9 cellular contexts compared by ENCODE assay signal in the genomic region with DNA sequence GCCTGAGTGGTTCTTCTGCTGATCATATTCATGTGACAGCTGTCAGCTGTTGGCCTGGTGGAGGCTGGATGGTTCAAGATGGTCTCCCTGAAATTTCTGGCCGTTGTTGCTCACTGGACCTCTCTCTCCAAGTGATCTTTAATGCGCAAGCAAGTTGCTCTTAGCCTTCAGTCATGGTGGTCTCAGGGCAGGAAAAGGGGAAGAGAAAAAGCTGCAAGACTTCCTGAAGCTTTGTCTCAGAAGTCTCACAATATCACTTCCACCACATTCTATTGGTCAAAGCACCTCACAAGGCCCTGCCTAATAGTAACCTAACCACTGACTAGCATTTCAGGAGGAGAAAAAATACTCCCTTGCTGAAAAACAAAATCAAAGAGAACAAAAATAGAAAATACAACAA. TPM values are rescaled to one million over a fixed set of nuclear protein-coding genes. Genes with fewer than 3 reads are reported as not detected.
DNase-seq lines count a peak whose midpoint lies in the region; ATAC-seq and TF ChIP-seq lines count a peak whose summit lies in the region.
"Had no signal": no experiment of that assay in that cellular context is flagged by ENCODE, and none has a peak within 500 bp of the region (broad histone marks: within the 10 kb centered on the region; RNA-seq: fewer than 3 reads in every experiment).

No MANE protein-coding gene starts in this region.

- peaks cover 16% of the 10 kb centered on the region for H3K36me3 ChIP-seq in CD4-positive, CD25-positive, alpha-beta regulatory T cell (ENCODE audit: control insufficient read depth, insufficient read depth, low read length)
- H3K36me3 ChIP-seq in muscle layer of duodenum (ENCODE audit: control insufficient read depth in 1 of 2, insufficient read depth in 2 of 2, low read length in 2 of 2) (peaks cover 13 to 45% of the 10 kb centered on the region in 2 donors), aorta (ENCODE audit: control insufficient read depth in 1 of 2, insufficient read depth in 2 of 2, low read length in 1 of 2) (peaks cover 1 to 2% of the 10 kb centered on the region in 2 donors)

- H4K20me1 ChIP-seq in H9 (ENCODE audit: control insufficient read depth, insufficient read depth, insufficient read length), result no peaks in the 10 kb centered on the region

- no peak for ATAC-seq in CD4-positive, CD25-positive, alpha-beta regulatory T cell (ENCODE audit: low read depth in 2 of 2)
- no peak for ATAC-seq in activated B cell treated with CpG ODN at 0.5 μM for 24 hours (ENCODE audit: low read depth)
- no peak for ATAC-seq in aorta (ENCODE audit: low FRiP score)
- no peak for ATAC-seq in left ventricle myocardium superior
- no peak for ATAC-seq in HG03457 (IDR thresholded peaks at IDR 0.05; ENCODE audit: unreplicated experiment)

- H3K56ac ChIP-seq in H9 (ENCODE audit: insufficient read length, low read depth, low read length), result no peak overlapping the region

- H3K18ac ChIP-seq in H9 (ENCODE audit: insufficient read length, low read depth, low read length), result no peak overlapping the region

- H4K8ac ChIP-seq in H9 (replicated peaks; ENCODE audit: insufficient read length, low read depth, low read length), result no peak overlapping the region

- H3K4me2 ChIP-seq in H9 (ENCODE audit: insufficient read depth, insufficient read length, low read length), result no peak overlapping the region

- H3K27ac ChIP-seq in CD4-positive, CD25-positive, alpha-beta regulatory T cell (ENCODE audit: insufficient read depth, low read length, poor library complexity, severe bottlenecking), result no peak overlapping the region
- no peak overlapping the region for H3K27ac ChIP-seq in H9 (ENCODE audit: insufficient read length, low read depth, low read length)
- H3K27ac ChIP-seq in muscle layer of duodenum (ENCODE audit: low read length), result no peak overlapping the region
- no peak overlapping the region for H3K27ac ChIP-seq in aorta (ENCODE audit: low read depth in 1 of 2, low read length in 2 of 2)

- H3K4me1 ChIP-seq in CD4-positive, CD25-positive, alpha-beta regulatory T cell (ENCODE audit: control insufficient read depth, insufficient read depth, low read length, poor library complexity, severe bottlenecking), result peaks cover 18% of the 10 kb centered on the region
- no peaks in the 10 kb centered on the region for H3K4me1 ChIP-seq in H9 (ENCODE audit: insufficient read depth, low read length)
- H3K4me1 ChIP-seq in muscle layer of duodenum (ENCODE audit: control insufficient read depth in 1 of 2, insufficient read depth in 2 of 2, low read length in 2 of 2), result peaks cover 3 to 18% of the 10 kb centered on the region in 2 donors
- H3K4me1 ChIP-seq in aorta (ENCODE audit: control insufficient read depth in 1 of 2, insufficient read depth in 2 of 2, low read length in 2 of 2), result peaks cover 0 to 5% of the 10 kb centered on the region in 2 donors

- H4K5ac ChIP-seq in H9 (ENCODE audit: insufficient read length, low read depth, low read length), result no peak overlapping the region

- H3K79me2 ChIP-seq in H9 (ENCODE audit: insufficient read depth, low read length), result peaks cover 7% of the 10 kb centered on the region

- TF ChIP-seq CTCF in H9 (conservative IDR thresholded peaks at IDR 0.05), result no peak
- no peak for TF ChIP-seq CTCF in activated B cell treated with CpG ODN at 0.5 μM for 24 hours (IDR thresholded peaks at IDR 0.05)

- no peak overlapping the region for H3K4ac ChIP-seq in H9 (ENCODE audit: low read depth, low read length)

- POLR2A ChIA-PET in activated B cell treated with CpG ODN at 0.5 μM for 24 hours (lab: Charles Lee), result interaction anchor here (0.6 to 1.9 kb wide), 4 partner anchors 81 to 334 kb away, joined by 3 to 10 read pairs (median 6); partner anchors contain the start of genes ZNF382 and ZNF529

- no peak overlapping the region for H2AK5ac ChIP-seq in H9 (ENCODE audit: insufficient read length, low read length)

- H3K9me3 ChIP-seq in CD4-positive, CD25-positive, alpha-beta regulatory T cell (ENCODE audit: control insufficient read depth in 2 of 2, low read length in 2 of 2), result peaks cover 14 to 39% of the 10 kb centered on the region in 2 experiments
- H3K9me3 ChIP-seq in H9 (ENCODE audit: control insufficient read depth, low read depth, low read length) (no peaks in the 10 kb centered on the region), muscle layer of duodenum (ENCODE audit: control insufficient read depth in 1 of 2, low read length in 2 of 2) (peaks cover 0 to 7% of the 10 kb centered on the region in 2 donors), aorta (ENCODE audit: control insufficient read depth, low read length) (peaks cover 1% of the 10 kb centered on the region)

- no peak overlapping the region for H2AFZ ChIP-seq in H9 (ENCODE audit: low read length)

- DNase-seq in CD4-positive, CD25-positive, alpha-beta regulatory T cell, result no peak
- no peak for DNase-seq in H9
- DNase-seq in activated B cell treated with CpG ODN at 0.5 μM for 24 hours, result no peak
- no peak for DNase-seq in aorta
- no peak for DNase-seq in left ventricle myocardium superior
- DNase-seq in NCI-H1092 (lab: John Stamatoyannopoulos, UW), result no peak

- intact Hi-C loops in activated B cell treated with CpG ODN at 0.5 μM for 24 hours (cut with micrococcal nuclease), result loop anchor here (2.0 to 10.0 kb wide), 5 partner anchors 87 to 781 kb away; partner anchors contain the start of genes ZNF345, ZNF383, ZNF420 and ZNF569
- intact Hi-C loops in aorta (cut with DNase I), result no loop called here
- intact Hi-C loops in left ventricle myocardium superior (cut with micrococcal nuclease), result no loop called here

- H3K9me3 Mint-ChIP-seq in CD4-positive, CD25-positive, alpha-beta regulatory T cell, result peaks cover 0 to 27% (median 17%) of the 10 kb centered on the region in 7 donors
- peaks cover 15 to 39% of the 10 kb centered on the region in 2 experiments for H3K9me3 Mint-ChIP-seq in H9
- peaks cover 3% of the 10 kb centered on the region for H3K9me3 Mint-ChIP-seq in activated B cell treated with CpG ODN at 0.5 μM for 24 hours

- no peak overlapping the region for H2BK120ac ChIP-seq in H9 (ENCODE audit: low read depth, low read length, poor library complexity, severe bottlenecking)

- H2BK12ac ChIP-seq in H9 (ENCODE audit: insufficient read length, low read depth, low read length), result no peak overlapping the region

- no peak overlapping the region for H3K14ac ChIP-seq in H9 (ENCODE audit: insufficient read depth, low read length)

- H3T11ph ChIP-seq in H9 (ENCODE audit: low read length), result no peak overlapping the region

- H2BK15ac ChIP-seq in H9 (ENCODE audit: low read depth, low read length), result no peak overlapping the region

- peaks cover 11% of the 10 kb centered on the region for H3K23me2 ChIP-seq in H9 (ENCODE audit: insufficient read length, low read depth, low read length, poor library complexity, severe bottlenecking)

- H3K36me3 Mint-ChIP-seq in CD4-positive, CD25-positive, alpha-beta regulatory T cell, result peaks cover 38% of the 10 kb centered on the region
- H3K36me3 Mint-ChIP-seq in H9 (ENCODE audit: insufficient read depth in 1 of 3, low read depth in 3 of 3) (peaks cover 38 to 45% (median 43%) of the 10 kb centered on the region in 3 experiments), activated B cell treated with CpG ODN at 0.5 μM for 24 hours (ENCODE audit: low read depth) (peaks cover 52% of the 10 kb centered on the region)

- H4K91ac ChIP-seq in H9 (ENCODE audit: insufficient read length, low read depth, low read length), result no peak overlapping the region

- H2BK20ac ChIP-seq in H9 (ENCODE audit: low read depth, low read length, poor library complexity, severe bottlenecking), result no peak overlapping the region

- H3K27me3 Mint-ChIP-seq in CD4-positive, CD25-positive, alpha-beta regulatory T cell, result no peaks in the 10 kb centered on the region
- H3K27me3 Mint-ChIP-seq in H9 (ENCODE audit: low read depth) (peaks cover 3% of the 10 kb centered on the region; the same call in 1 of the 2 replicates), activated B cell treated with CpG ODN at 0.5 μM for 24 hours (no peaks in the 10 kb centered on the region)

- peak overlapping the region in 2 of 3 donors; percentile 26 to 96 for H3K27ac Mint-ChIP-seq in CD4-positive, CD25-positive, alpha-beta regulatory T cell
- H3K27ac Mint-ChIP-seq in H9, result no peak overlapping the region
- no peak overlapping the region for H3K27ac Mint-ChIP-seq in activated B cell treated with CpG ODN at 0.5 μM for 24 hours

- H3K4me3 ChIP-seq in CD4-positive, CD25-positive, alpha-beta regulatory T cell (ENCODE audit: low read depth, low read length), result peak overlapping the region; percentile 90
- H3K4me3 ChIP-seq in muscle layer of duodenum (ENCODE audit: low read depth in 1 of 2, low read length in 2 of 2) (peak overlapping the region; percentile 80 to 92), aorta (ENCODE audit: low read length in 2 of 2) (no peak overlapping the region)

- peaks cover 3% of the 10 kb centered on the region for H3K79me1 ChIP-seq in H9 (ENCODE audit: insufficient read depth, low read depth, low read length, poor library complexity, severe bottlenecking)

- WGBS in H9 (ENCODE audit: extremely low coverage, insufficient read length, low lambda C conversion rate), result no CpG with 5 or more reads among the region's 2 CpGs
- 90 to 91% methylated on average over 2 of the region's 2 CpGs for WGBS in aorta, 2 donors

- CTCF ChIA-PET in activated B cell treated with CpG ODN at 0.5 μM for 24 hours (lab: Charles Lee), result no interaction called here

- no peak overlapping the region for H2BK5ac ChIP-seq in H9 (ENCODE audit: insufficient read length, low read length)

- H3K4me1 Mint-ChIP-seq in CD4-positive, CD25-positive, alpha-beta regulatory T cell, result peaks cover 27 to 36% (median 31%) of the 10 kb centered on the region in 4 donors
- H3K4me1 Mint-ChIP-seq in H9, result peaks cover 12 to 15% of the 10 kb centered on the region in 2 experiments
- peaks cover 34% of the 10 kb centered on the region for H3K4me1 Mint-ChIP-seq in activated B cell treated with CpG ODN at 0.5 μM for 24 hours

- H3K9ac ChIP-seq in H9 (ENCODE audit: extremely low read depth, insufficient read length, low read length), result no peak overlapping the region

- no peaks in the 10 kb centered on the region for H3K27me3 ChIP-seq in CD4-positive, CD25-positive, alpha-beta regulatory T cell (ENCODE audit: control insufficient read depth, insufficient read depth, low read length)
- H3K27me3 ChIP-seq in H9 (ENCODE audit: insufficient read depth, low read length) (no peaks in the 10 kb centered on the region), muscle layer of duodenum (ENCODE audit: low read depth, low read length) (no peaks in the 10 kb centered on the region), aorta (ENCODE audit: control insufficient read depth in 1 of 2, insufficient read depth in 2 of 2, low read length in 1 of 2) (no peaks in the 10 kb centered on the region)
- H3K27me3 ChIP-seq: esophagus muscularis mucosa had no signal

- H3K23ac ChIP-seq in H9 (ENCODE audit: insufficient read length, low read depth, low read length), result no peak overlapping the region

- H3K4me3 Mint-ChIP-seq in CD4-positive, CD25-positive, alpha-beta regulatory T cell, result peak overlapping the region; percentile 77 to 98 (median 98)
- H3K4me3 Mint-ChIP-seq in H9 (peak overlapping the region; percentile 99; a peak in 4 of 5 replicates), activated B cell treated with CpG ODN at 0.5 μM for 24 hours (peak overlapping the region; percentile 98)

RNA-seq across cellular contexts. Expression of gene ZNF567, which starts 1.6 kb away (rescaled TPM):
- total RNA-seq in CD4-positive, CD25-positive, alpha-beta regulatory T cell, result 5.6 TPM
- 1 to 10 TPM; 6.9 to 9.0 (median 7.8) TPM for polyA plus RNA-seq in CD4-positive, CD25-positive, alpha-beta regulatory T cell
- 15.9 and 16.1 TPM in 2 replicates for total RNA-seq in H9 (2021)
- 13.3 and 15.0 TPM in 2 replicates for total RNA-seq in activated B cell treated with CpG ODN at 0.5 μM for 24 hours
- total RNA-seq in aorta, result 10 to 100 TPM in 1 of 2 donors, 1 to 10 TPM in 1; 7.9 to 11.2 TPM
- polyA plus RNA-seq in aorta, result 1 to 10 TPM in 1 of 2 donors, under 1 TPM in 1; 0.88 to 4.3 TPM
- total RNA-seq in left ventricle myocardium superior, result 3.7 TPM

RNA-seq across cellular contexts. Expression of gene ZNF461, which starts 19.2 kb away (rescaled TPM):
- 9.4 TPM for total RNA-seq in CD4-positive, CD25-positive, alpha-beta regulatory T cell
- polyA plus RNA-seq in CD4-positive, CD25-positive, alpha-beta regulatory T cell, result 1 to 10 TPM; 1.9 to 6.7 (median 4.8) TPM
- 6.2 and 7.6 TPM in 2 replicates for total RNA-seq in H9 (2021)
- total RNA-seq in activated B cell treated with CpG ODN at 0.5 μM for 24 hours, result 14.8 and 16.2 TPM in 2 replicates
- 10 to 100 TPM in 1 of 2 donors, 1 to 10 TPM in 1; 7.8 to 11.2 TPM for total RNA-seq in aorta
- polyA plus RNA-seq in aorta, result 10 to 100 TPM in 1 of 2 donors, 1 to 10 TPM in 1; 5.6 to 11.0 TPM
- 10.8 TPM for total RNA-seq in left ventricle myocardium superior

Comparison
In these comparisons a context has a peak if more than half of its experiments do, and no peak if none do; other contexts are left out.
1. H3K4me3 ChIP-seq: peak in CD4-positive, CD25-positive, alpha-beta regulatory T cell (single experiment) and muscle layer of duodenum (2 of 2); none in aorta (0 of 2).
2. H3K27ac Mint-ChIP-seq: peak in CD4-positive, CD25-positive, alpha-beta regulatory T cell (2 of 3); none in H9 (0 of 3) and activated B cell treated with CpG ODN at 0.5 μM for 24 hours (single experiment).
3. Peak in every context shown above with its lines, with median percentiles within 50 percentile points of each other: H3K4me3 Mint-ChIP-seq.